ENCODE assay signal across 5 cellular contexts in the genomic region with DNA sequence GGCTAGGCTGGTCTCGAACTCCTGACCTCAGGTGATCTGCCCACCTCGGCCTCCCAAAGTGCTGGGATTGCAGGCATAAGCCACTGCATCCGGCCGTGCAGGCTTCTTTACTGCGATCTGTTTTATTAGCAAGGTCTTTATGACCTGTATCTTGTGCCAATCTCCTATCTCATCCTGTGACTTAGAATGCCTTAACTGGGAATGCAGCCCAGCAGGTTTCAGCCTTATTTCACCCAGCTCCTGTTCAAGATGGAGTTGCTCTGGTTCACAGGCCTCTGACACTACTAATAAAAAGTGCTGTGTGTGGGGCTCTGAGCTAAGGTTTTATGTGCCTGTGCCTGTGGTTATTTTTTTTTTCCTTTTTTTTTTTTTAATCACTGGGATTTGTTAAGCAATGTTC. TPM values are rescaled to one million over a fixed set of nuclear protein-coding genes. Genes with fewer than 3 reads are reported as not detected.
"Had no signal": no experiment of that assay in that cellular context is flagged by ENCODE, and none has a peak within 500 bp of the region (broad histone marks: within the 10 kb centered on the region; RNA-seq: fewer than 3 reads in every experiment).

No MANE protein-coding gene starts in this region.

RNA-seq across cellular contexts. Expression of a gene that starts 6.5 kb away (rescaled TPM):
- total RNA-seq: LHCN-M2, Peyer's patch, Right ventricle myocardium superior, SJSA1 had no signal

RNA-seq across cellular contexts. Expression of a gene that starts 21.4 kb away (rescaled TPM):
- total RNA-seq: SJSA1 had no signal

RNA-seq across cellular contexts. Expression of a gene that starts 22.6 kb away (rescaled TPM):
- total RNA-seq: LHCN-M2, M059J, Peyer's patch, Right ventricle myocardium superior, SJSA1 had no signal
